ENCODE assay signal across 12 cellular contexts in the genomic region with DNA sequence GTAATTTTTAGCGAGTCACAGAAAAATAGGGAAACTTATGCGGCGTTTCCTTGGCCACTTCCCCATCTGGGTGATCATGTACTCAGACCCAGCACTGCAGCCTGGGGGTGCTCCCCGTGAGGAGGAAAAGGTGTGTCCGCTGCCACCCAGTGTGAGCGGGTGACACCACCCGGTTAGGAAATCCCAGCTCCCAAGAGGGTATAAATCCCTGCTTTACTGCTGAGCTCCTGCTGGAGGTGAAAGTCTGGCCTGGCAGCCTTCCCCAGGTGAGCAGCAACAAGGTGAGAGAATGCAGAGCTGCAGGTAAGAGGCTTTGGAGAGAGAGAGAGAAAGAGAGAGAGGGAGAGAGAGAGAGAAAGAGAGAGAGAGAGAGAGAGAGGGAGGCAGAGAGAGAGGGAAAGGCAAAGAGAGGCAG. TPM values are rescaled to one million over a fixed set of nuclear protein-coding genes. Genes with fewer than 3 reads are reported as not detected.
DNase-seq lines count a peak whose midpoint lies in the region; ATAC-seq and TF ChIP-seq lines count a peak whose summit lies in the region.
"Had no signal": no experiment of that assay in that cellular context is flagged by ENCODE, and none has a peak within 500 bp of the region (broad histone marks: within the 10 kb centered on the region; RNA-seq: fewer than 3 reads in every experiment).

A gene with protein sequence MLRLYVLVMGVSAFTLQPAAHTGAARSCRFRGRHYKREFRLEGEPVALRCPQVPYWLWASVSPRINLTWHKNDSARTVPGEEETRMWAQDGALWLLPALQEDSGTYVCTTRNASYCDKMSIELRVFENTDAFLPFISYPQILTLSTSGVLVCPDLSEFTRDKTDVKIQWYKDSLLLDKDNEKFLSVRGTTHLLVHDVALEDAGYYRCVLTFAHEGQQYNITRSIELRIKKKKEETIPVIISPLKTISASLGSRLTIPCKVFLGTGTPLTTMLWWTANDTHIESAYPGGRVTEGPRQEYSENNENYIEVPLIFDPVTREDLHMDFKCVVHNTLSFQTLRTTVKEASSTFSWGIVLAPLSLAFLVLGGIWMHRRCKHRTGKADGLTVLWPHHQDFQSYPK (plus strand): TSS at position 230 of the 415 bp plus-strand sequence. CDS start 16,616 bp downstream, outside the sequence.

- peaks cover 6 to 14% of the 10 kb centered on the region in 2 donors for H3K36me3 Mint-ChIP-seq in CD14-positive monocyte

- intact Hi-C loops in CD14-positive monocyte (cut with micrococcal nuclease) (no loop called here), cardiac septum (cut with DNase I) (no loop called here)

- TF ChIP-seq CTCF in CD14-positive monocyte (IDR thresholded peaks at IDR 0.05) (no peak), neutrophil (IDR thresholded peaks at IDR 0.05) (peak; percentile 68)

- ATAC-seq in HG03439 (IDR thresholded peaks at IDR 0.05; ENCODE audit: unreplicated experiment): no peak
- ATAC-seq: activated CD8-positive, alpha-beta T cell treated with anti-CD3 and anti-CD28 coated beads for 36 hours had no signal

- H3K27me3 ChIP-seq in neutrophil: no peaks in the 10 kb centered on the region

- peaks cover 51% of the 10 kb centered on the region for H3K4me1 Mint-ChIP-seq in CD14-positive monocyte

- H3K9me3 Mint-ChIP-seq in CD14-positive monocyte: peaks cover 0 to 2% (median 0%) of the 10 kb centered on the region in 7 donors
- H3K9me3 Mint-ChIP-seq: activated CD8-positive, alpha-beta T cell treated with anti-CD3 and anti-CD28 coated beads for 36 hours had no signal

- H3K27ac ChIP-seq in neutrophil: peak within 1 kb of the TSS; percentile 93
- H3K27ac ChIP-seq: C4-2B, SJSA1 had no signal

- H3K27ac Mint-ChIP-seq in CD14-positive monocyte: peak within 1 kb of the TSS; percentile 72 to 96 (median 92)
- H3K27ac Mint-ChIP-seq: activated CD8-positive, alpha-beta T cell treated with anti-CD3 and anti-CD28 coated beads for 36 hours had no signal

- no peaks in the 10 kb centered on the region for H3K9me3 ChIP-seq in neutrophil
- H3K9me3 ChIP-seq: SJSA1 had no signal

- DNase-seq in CD14-positive monocyte (ENCODE audit: low spot score): peak; percentile 89
- peak; percentile 48 for DNase-seq in NOMO-1 treated with DMSO at 0.1 percent for 48 hours (lab: John Stamatoyannopoulos, UW; ENCODE audit: unreplicated experiment)
- DNase-seq in cardiac septum (ENCODE audit: low spot score): peak; percentile 92
- no peak for DNase-seq in ACHN
- DNase-seq in HK-2 (ENCODE audit: unreplicated experiment): no peak
- DNase-seq in hepatic stellate cell (ENCODE audit: low spot score): no peak
- DNase-seq: activated CD8-positive, alpha-beta T cell treated with anti-CD3 and anti-CD28 coated beads for 36 hours; stimulated activated naive CD4-positive, alpha-beta T cell treated with Interleukin-2 at 50 U/mL for 16 hours had no signal

- in situ Hi-C loops in ACHN (cut with HindIII; ENCODE audit: low pct_ligation_motif_present, low pct_unique_long_range_greater_than_20kb, low sequenced_read_pairs): no loop called here

- peaks cover 4 to 11% (median 8%) of the 10 kb centered on the region in 3 donors for H3K27me3 Mint-ChIP-seq in CD14-positive monocyte (ENCODE audit: low read depth in 3 of 3)

- H3K36me3 ChIP-seq in neutrophil: peaks cover 25% of the 10 kb centered on the region
- H3K36me3 ChIP-seq: SJSA1 had no signal

- H3K4me1 ChIP-seq in neutrophil (ENCODE audit: control insufficient read depth in 1 of 2, insufficient read depth in 1 of 2, low read depth in 1 of 2, low read length in 1 of 2): peaks cover 70 to 81% of the 10 kb centered on the region in 2 experiments
- H3K4me1 ChIP-seq: SJSA1 had no signal

- peak within 1 kb of the TSS; percentile 72 to 87 for H3K4me3 ChIP-seq in neutrophil (ENCODE audit: low read depth in 1 of 2, low read length in 1 of 2)
- H3K4me3 ChIP-seq: SJSA1 had no signal

- H3K4me3 Mint-ChIP-seq in CD14-positive monocyte: peak within 1 kb of the TSS; percentile 43 to 63
- H3K4me3 Mint-ChIP-seq: activated CD8-positive, alpha-beta T cell treated with anti-CD3 and anti-CD28 coated beads for 36 hours had no signal

RNA-seq across cellular contexts. Expression of the gene that starts here (rescaled TPM):
- 10 to 100 TPM in 1 of 2 donors, 1 to 10 TPM in 1; 6.2 to 12.0 TPM for polyA plus RNA-seq in CD14-positive monocyte
- total RNA-seq in cardiac septum: 1.0 TPM
- total RNA-seq: SJSA1 had no signal

Comparison
In these comparisons a context has a peak if more than half of its experiments do, and no peak if none do; other contexts are left out.
1. DNase-seq: peak in CD14-positive monocyte (single experiment), NOMO-1 treated with DMSO at 0.1 percent for 48 hours (single experiment) and cardiac septum (single experiment); none in ACHN (single experiment), HK-2 (single experiment) and hepatic stellate cell (single experiment).